In genomic region chr17:73342057-73342522, GRCh38 we compare ENCODE assay signal across 9 cellular contexts. TPM values are rescaled to one million over a fixed set of nuclear protein-coding genes. Genes with fewer than 3 reads are reported as not detected.
A peak's percentile ranks its signal among the peaks of the same experiment; 100 is the strongest.
DNase-seq lines count a peak whose midpoint lies in the region; ATAC-seq and TF ChIP-seq lines count a peak whose summit lies in the region.
"Had no signal": no experiment of that assay in that cellular context is flagged by ENCODE, and none has a peak within 500 bp of the region (broad histone marks: within the 10 kb centered on the region; RNA-seq: fewer than 3 reads in every experiment).

No MANE protein-coding gene starts in this region.

- no peak overlapping the region for H3K27ac Mint-ChIP-seq in CD8-positive, alpha-beta memory T cell

- H3K9me3 ChIP-seq in osteoblast (ENCODE audit: low read depth, low read length) = no peaks in the 10 kb centered on the region
- H3K9me3 ChIP-seq in CD8-positive, alpha-beta memory T cell (ENCODE audit: low read length) = no peaks in the 10 kb centered on the region

- no peaks in the 10 kb centered on the region for H3K9me3 Mint-ChIP-seq in CD8-positive, alpha-beta memory T cell

- H3K4me3 Mint-ChIP-seq in CD8-positive, alpha-beta memory T cell = no peak overlapping the region

- ATAC-seq in GM18868 (IDR thresholded peaks at IDR 0.05; ENCODE audit: unreplicated experiment) = peak; percentile 70
- ATAC-seq: HCT116 had no signal

- peaks cover 0 to 4% of the 10 kb centered on the region in 2 donors for H3K27me3 Mint-ChIP-seq in CD8-positive, alpha-beta memory T cell

- H3K4me2 ChIP-seq in osteoblast (ENCODE audit: insufficient read depth, low read length) = peak overlapping the region; percentile 18

- no peaks in the 10 kb centered on the region for H3K79me2 ChIP-seq in osteoblast (ENCODE audit: insufficient read depth, low read length)

- H3K27ac ChIP-seq in osteoblast (ENCODE audit: low read depth, low read length) = peak overlapping the region; percentile 58
- no peak overlapping the region for H3K27ac ChIP-seq in CD8-positive, alpha-beta memory T cell (ENCODE audit: low read depth, low read length)

- no peak for TF ChIP-seq CTCF in osteoblast (IDR thresholded peaks at IDR 0.05; ENCODE audit: extremely low read depth, low read depth, low read length)
- no peak for TF ChIP-seq CTCF in GM13977 (IDR thresholded peaks at IDR 0.05; ENCODE audit: extremely low read depth, insufficient read depth, missing control alignments)

- in situ Hi-C loops in GM13977 (cut with MboI; ENCODE audit: low pct_unique_long_range_greater_than_20kb, low sequenced_read_pairs, unreplicated experiment) = no loop called here

- H2AFZ ChIP-seq in osteoblast (ENCODE audit: low read length) = peak overlapping the region; percentile 41

- H3K27me3 ChIP-seq in osteoblast (ENCODE audit: insufficient read depth, low read length) = no peaks in the 10 kb centered on the region
- no peaks in the 10 kb centered on the region for H3K27me3 ChIP-seq in CD8-positive, alpha-beta memory T cell (ENCODE audit: insufficient read depth, low read length, poor library complexity, severe bottlenecking)

- no peaks in the 10 kb centered on the region for H3K36me3 Mint-ChIP-seq in CD8-positive, alpha-beta memory T cell

- DNase-seq in SK-N-DZ (ENCODE audit: low spot score) (peak; percentile 61), globus pallidus (ENCODE audit: low spot score) (peak; percentile 99), osteoblast (ENCODE audit: insufficient read length, low spot score, missing footprints) (peak; percentile 90), GM13977 (ENCODE audit: low spot score) (no peak), germinal center (ENCODE audit: low spot score) (no peak)
- no peak for DNase-seq in activated CD4-positive, CD25-positive, alpha-beta regulatory T cell (lab: John Stamatoyannopoulos, UW)
- DNase-seq in CD8-positive, alpha-beta memory T cell = no peak

- no peaks in the 10 kb centered on the region for H3K36me3 ChIP-seq in osteoblast (ENCODE audit: insufficient read depth, low read length)
- H3K36me3 ChIP-seq in CD8-positive, alpha-beta memory T cell (ENCODE audit: insufficient read depth, low read length) = no peaks in the 10 kb centered on the region

- CTCF ChIA-PET in CD8-positive, alpha-beta memory T cell (lab: Charles Lee) = no interaction called here

- H4K20me1 ChIP-seq in osteoblast (ENCODE audit: insufficient read depth, low read length) = no peaks in the 10 kb centered on the region

- POLR2A ChIA-PET in CD8-positive, alpha-beta memory T cell (lab: Charles Lee) = no interaction called here

- peaks cover 44% of the 10 kb centered on the region for H3K4me1 ChIP-seq in osteoblast (ENCODE audit: insufficient read depth, low read length)
- H3K4me1 ChIP-seq in CD8-positive, alpha-beta memory T cell (ENCODE audit: insufficient read depth, low read length) = no peaks in the 10 kb centered on the region

- no peaks in the 10 kb centered on the region for H3K4me1 Mint-ChIP-seq in CD8-positive, alpha-beta memory T cell

- H3K4me3 ChIP-seq in osteoblast (ENCODE audit: insufficient read depth, low read length) = no peak overlapping the region
- H3K4me3 ChIP-seq in CD8-positive, alpha-beta memory T cell (ENCODE audit: low read length) = no peak overlapping the region

RNA-seq across cellular contexts. Expression of gene CDC42EP4, which starts 30.3 kb away (rescaled TPM):
- 54.4 and 60.4 TPM in 2 replicates for polyA plus RNA-seq in SK-N-DZ (2014; cell fraction: cytosol; rRNA removed)
- 19.4 and 26.2 TPM in 2 replicates for polyA plus RNA-seq in SK-N-DZ (2014; cell fraction: nucleus; rRNA removed)
- 13.8 and 16.3 TPM in 2 replicates for total RNA-seq in osteoblast
- under 1 TPM; 0.47 to 0.55 TPM for total RNA-seq in CD8-positive, alpha-beta memory T cell
- 0.29 TPM for polyA plus RNA-seq in CD8-positive, alpha-beta memory T cell

Comparison
In these comparisons a context has a peak if more than half of its experiments do, and no peak if none do; other contexts are left out.
1. DNase-seq: peak in SK-N-DZ (single experiment), globus pallidus (single experiment) and osteoblast (single experiment); none in activated CD4-positive, CD25-positive, alpha-beta regulatory T cell (0 of 4), CD8-positive, alpha-beta memory T cell (0 of 5), GM13977 (single experiment) and germinal center (single experiment).